8 cellular contexts compared by ENCODE assay signal in genomic region chr15:73908030-73908821, GRCh38. TPM values are rescaled to one million over a fixed set of nuclear protein-coding genes. Genes with fewer than 3 reads are reported as not detected.
DNase-seq lines count a peak whose midpoint lies in the region; ATAC-seq and TF ChIP-seq lines count a peak whose summit lies in the region.

No MANE protein-coding gene starts in this region.

- no peaks in the 10 kb centered on the region for H3K4me1 Mint-ChIP-seq in activated naive CD8-positive, alpha-beta T cell treated with anti-CD3 and anti-CD28 coated beads for 36 hours

- no peak overlapping the region for H3K27ac Mint-ChIP-seq in activated naive CD8-positive, alpha-beta T cell treated with anti-CD3 and anti-CD28 coated beads for 36 hours

- H3K36me3 Mint-ChIP-seq in activated naive CD8-positive, alpha-beta T cell treated with anti-CD3 and anti-CD28 coated beads for 36 hours, result no peaks in the 10 kb centered on the region

- H3K9ac ChIP-seq in SU-DHL-6 (ENCODE audit: low read length), result no peak overlapping the region

- DNase-seq in AG08396 (ENCODE audit: low spot score) (peak; percentile 80), M059J (ENCODE audit: low read depth) (peak; percentile 57), heart left ventricle (peak; percentile 76 to 89 (median 87)), putamen (ENCODE audit: low spot score) (peak; percentile 47)
- DNase-seq in activated naive CD8-positive, alpha-beta T cell treated with anti-CD3 and anti-CD28 coated beads for 36 hours, result peak; percentile 75

- H3K9me3 ChIP-seq in SU-DHL-6 (ENCODE audit: insufficient read depth, low read length) (no peaks in the 10 kb centered on the region), heart left ventricle (no peaks in the 10 kb centered on the region)

- no peak overlapping the region for H3K4me2 ChIP-seq in SU-DHL-6 (ENCODE audit: low read depth, low read length, poor library complexity, severe bottlenecking)

- ATAC-seq in GM18909 (IDR thresholded peaks at IDR 0.05; ENCODE audit: poor library complexity, unreplicated experiment) (peak; percentile 65), heart left ventricle (peak; percentile 91 to 97 (median 96)), HG03095 (IDR thresholded peaks at IDR 0.05; ENCODE audit: unreplicated experiment) (no peak)

- H4K20me1 ChIP-seq in SU-DHL-6 (ENCODE audit: low read depth, low read length), result no peaks in the 10 kb centered on the region

- intact Hi-C loops in heart left ventricle (cut with DNase I), result loop anchor here in 8 of 10 donors (1.0 to 10.0 kb wide), 8 partner anchors 33 to 271 kb away; partner anchors contain the start of gene TBC1D21 (in 4 of the 8)

- peak; percentile 78 for TF ChIP-seq CTCF in SU-DHL-6 (IDR thresholded peaks at IDR 0.05; ENCODE audit: insufficient read depth, low read length, poor library complexity, severe bottlenecking)
- TF ChIP-seq CTCF in heart left ventricle (IDR thresholded peaks at IDR 0.05), result peak; percentile 82 to 95 (median 91)

- no peaks in the 10 kb centered on the region for H3F3A ChIP-seq in SU-DHL-6 (ENCODE audit: insufficient read depth)

- H3K27me3 Mint-ChIP-seq in activated naive CD8-positive, alpha-beta T cell treated with anti-CD3 and anti-CD28 coated beads for 36 hours, result no peaks in the 10 kb centered on the region

- no peaks in the 10 kb centered on the region for H3K27me3 ChIP-seq in SU-DHL-6 (ENCODE audit: low read length)
- H3K27me3 ChIP-seq in heart left ventricle, result no peaks in the 10 kb centered on the region

- no peaks in the 10 kb centered on the region for H3K9me3 Mint-ChIP-seq in activated naive CD8-positive, alpha-beta T cell treated with anti-CD3 and anti-CD28 coated beads for 36 hours

- H3K4me3 Mint-ChIP-seq in activated naive CD8-positive, alpha-beta T cell treated with anti-CD3 and anti-CD28 coated beads for 36 hours, result no peak overlapping the region

- H3K9me2 ChIP-seq in SU-DHL-6 (replicated peaks; ENCODE audit: insufficient read depth, low read length), result no peaks in the 10 kb centered on the region

- H3K36me3 ChIP-seq in SU-DHL-6 (ENCODE audit: low read length), result no peaks in the 10 kb centered on the region
- no peaks in the 10 kb centered on the region for H3K36me3 ChIP-seq in heart left ventricle

- H3K4me1 ChIP-seq in heart left ventricle, result peaks cover 0 to 17% (median 5%) of the 10 kb centered on the region in 12 donors

- H3K79me2 ChIP-seq in SU-DHL-6 (ENCODE audit: insufficient read depth, low read length), result no peaks in the 10 kb centered on the region

- TF ChIP-seq POLR2A in heart left ventricle (IDR thresholded peaks at IDR 0.05), result no peak

- H3K27ac ChIP-seq in SU-DHL-6 (ENCODE audit: low read depth, low read length), result no peak overlapping the region
- H3K27ac ChIP-seq in heart left ventricle, result no peak overlapping the region

- WGBS in heart left ventricle, 4 donors, result 6 to 17% (median 9%) methylated on average over 7 of the region's 7 CpGs

- H2AFZ ChIP-seq in SU-DHL-6 (ENCODE audit: low read depth, low read length, severe bottlenecking), result no peak overlapping the region

- H3K4me3 ChIP-seq in SU-DHL-6 (ENCODE audit: insufficient read depth, low read length, poor library complexity, severe bottlenecking), result no peak overlapping the region
- no peak overlapping the region for H3K4me3 ChIP-seq in heart left ventricle

RNA-seq across cellular contexts. Expression of gene LOXL1, which starts 18.0 kb away (rescaled TPM):
- total RNA-seq in M059J (2014; rRNA removed; shearing (Covaris generic)), result 120 and 189 TPM in 2 replicates
- 1 to 10 TPM; 2.1 to 2.4 TPM for total RNA-seq in activated naive CD8-positive, alpha-beta T cell treated with anti-CD3 and anti-CD28 coated beads for 36 hours
- 10 to 100 TPM; 20.7 to 79.5 (median 30.4) TPM for total RNA-seq in heart left ventricle
- polyA plus RNA-seq in heart left ventricle, result 10 to 100 TPM; 28.8 to 36.1 TPM

RNA-seq across cellular contexts. Expression of gene TBC1D21, which starts 34.9 kb away (rescaled TPM):
- total RNA-seq in M059J (2014; rRNA removed; shearing (Covaris generic)), result not detected in 2 replicates
- total RNA-seq in activated naive CD8-positive, alpha-beta T cell treated with anti-CD3 and anti-CD28 coated beads for 36 hours, result not detected
- total RNA-seq in heart left ventricle, result not detected
- polyA plus RNA-seq in heart left ventricle, result not detected

Comparison
In these comparisons a context has a peak if more than half of its experiments do, and no peak if none do; other contexts are left out.
1. RNA of gene LOXL1, which starts 18.0 kb away (total RNA-seq): 120 to 189 TPM in M059J and 20.7 to 79.5 TPM in heart left ventricle; 2.1 to 2.4 TPM in activated naive CD8-positive, alpha-beta T cell treated with anti-CD3 and anti-CD28 coated beads for 36 hours; every median in the first group is over 4 times any median in the second.
2. Peak in every context shown above with its lines, with median percentiles within 50 percentile points of each other: DNase-seq.